10 cellular contexts compared by ENCODE assay signal in the genomic region with DNA sequence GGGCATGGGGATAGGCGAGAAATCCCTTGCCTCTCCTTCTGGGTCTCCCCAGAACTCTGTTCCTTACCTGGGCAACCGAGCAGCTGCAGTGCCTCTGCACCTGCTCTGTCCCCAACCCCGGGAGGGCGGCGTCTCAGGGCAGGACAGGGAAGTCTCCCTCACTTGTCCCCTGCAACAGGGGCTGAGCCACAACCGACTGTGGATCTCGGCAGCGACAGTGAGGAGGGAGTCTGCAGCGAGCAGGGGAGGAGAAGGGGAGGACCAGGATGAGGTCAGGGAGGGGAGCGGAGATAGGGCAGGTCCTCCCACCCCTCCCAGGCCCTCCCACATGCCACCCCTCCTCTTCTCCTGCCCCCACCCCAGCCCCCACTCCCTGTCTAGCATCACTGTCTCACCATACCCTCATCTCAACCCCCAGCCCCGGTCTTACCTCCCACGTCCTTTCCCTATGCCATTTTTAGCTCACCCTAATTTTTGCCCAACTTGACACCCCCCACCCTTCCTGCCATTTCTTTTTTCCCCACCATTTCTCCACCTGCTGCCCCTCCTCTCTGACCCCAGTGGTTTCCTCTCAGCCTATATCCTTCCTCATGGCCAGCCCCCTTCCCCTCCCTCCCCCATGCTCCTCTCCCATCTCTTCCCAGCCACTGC. TPM values are rescaled to one million over a fixed set of nuclear protein-coding genes. Genes with fewer than 3 reads are reported as not detected.
A peak's percentile ranks its signal among the peaks of the same experiment; 100 is the strongest.
DNase-seq lines count a peak whose midpoint lies in the region; ATAC-seq, FAIRE-seq and TF ChIP-seq lines count a peak whose summit lies in the region.
"Had no signal": no experiment of that assay in that cellular context is flagged by ENCODE, and none has a peak within 500 bp of the region (broad histone marks: within the 10 kb centered on the region; RNA-seq: fewer than 3 reads in every experiment).

A gene with protein sequence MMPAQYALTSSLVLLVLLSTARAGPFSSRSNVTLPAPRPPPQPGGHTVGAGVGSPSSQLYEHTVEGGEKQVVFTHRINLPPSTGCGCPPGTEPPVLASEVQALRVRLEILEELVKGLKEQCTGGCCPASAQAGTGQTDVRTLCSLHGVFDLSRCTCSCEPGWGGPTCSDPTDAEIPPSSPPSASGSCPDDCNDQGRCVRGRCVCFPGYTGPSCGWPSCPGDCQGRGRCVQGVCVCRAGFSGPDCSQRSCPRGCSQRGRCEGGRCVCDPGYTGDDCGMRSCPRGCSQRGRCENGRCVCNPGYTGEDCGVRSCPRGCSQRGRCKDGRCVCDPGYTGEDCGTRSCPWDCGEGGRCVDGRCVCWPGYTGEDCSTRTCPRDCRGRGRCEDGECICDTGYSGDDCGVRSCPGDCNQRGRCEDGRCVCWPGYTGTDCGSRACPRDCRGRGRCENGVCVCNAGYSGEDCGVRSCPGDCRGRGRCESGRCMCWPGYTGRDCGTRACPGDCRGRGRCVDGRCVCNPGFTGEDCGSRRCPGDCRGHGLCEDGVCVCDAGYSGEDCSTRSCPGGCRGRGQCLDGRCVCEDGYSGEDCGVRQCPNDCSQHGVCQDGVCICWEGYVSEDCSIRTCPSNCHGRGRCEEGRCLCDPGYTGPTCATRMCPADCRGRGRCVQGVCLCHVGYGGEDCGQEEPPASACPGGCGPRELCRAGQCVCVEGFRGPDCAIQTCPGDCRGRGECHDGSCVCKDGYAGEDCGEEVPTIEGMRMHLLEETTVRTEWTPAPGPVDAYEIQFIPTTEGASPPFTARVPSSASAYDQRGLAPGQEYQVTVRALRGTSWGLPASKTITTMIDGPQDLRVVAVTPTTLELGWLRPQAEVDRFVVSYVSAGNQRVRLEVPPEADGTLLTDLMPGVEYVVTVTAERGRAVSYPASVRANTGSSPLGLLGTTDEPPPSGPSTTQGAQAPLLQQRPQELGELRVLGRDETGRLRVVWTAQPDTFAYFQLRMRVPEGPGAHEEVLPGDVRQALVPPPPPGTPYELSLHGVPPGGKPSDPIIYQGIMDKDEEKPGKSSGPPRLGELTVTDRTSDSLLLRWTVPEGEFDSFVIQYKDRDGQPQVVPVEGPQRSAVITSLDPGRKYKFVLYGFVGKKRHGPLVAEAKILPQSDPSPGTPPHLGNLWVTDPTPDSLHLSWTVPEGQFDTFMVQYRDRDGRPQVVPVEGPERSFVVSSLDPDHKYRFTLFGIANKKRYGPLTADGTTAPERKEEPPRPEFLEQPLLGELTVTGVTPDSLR (N-terminal part only) (minus strand): TSS at position 225 of the 651 bp plus-strand sequence. CDS start 11,140 bp downstream, outside the sequence.

- no peaks in the 10 kb centered on the region for H4K20me1 ChIP-seq in endothelial cell of umbilical vein (replicated peaks; ENCODE audit: control insufficient read depth, extremely low read depth, insufficient read depth, low read length)

- no peak for DNase-seq in activated T-cell treated with anti-CD3 and anti-CD28 coated beads, Interleukin-2, amount 50 U/mL, for 72 hours
- DNase-seq in activated T-cell treated with anti-CD3 and anti-CD28 coated beads, Interleukin-2, amount 50 U/mL, for 24 hours = no peak
- DNase-seq in endothelial cell of umbilical vein (ENCODE audit: low read depth, low spot score) (no peak), naive B cell (no peak), uterus (peak; percentile 74 to 80)
- DNase-seq: foreskin melanocyte, NCI-H2171 had no signal

- TF ChIP-seq CTCF in endothelial cell of umbilical vein (IDR thresholded peaks at IDR 0.05; ENCODE audit: extremely low read depth in 1 of 2, insufficient read depth in 1 of 2, low read depth in 1 of 2, low read length in 2 of 2) = no peak
- no peak for TF ChIP-seq CTCF in uterus (IDR thresholded peaks at IDR 0.05)

- no peak within 1 kb of the TSS for H3K27ac ChIP-seq in endothelial cell of umbilical vein (ENCODE audit: insufficient read depth, low read depth, low read length)
- H3K27ac ChIP-seq in uterus = peak within 1 kb of the TSS; percentile 93 to 94

- H3K4me2 ChIP-seq in endothelial cell of umbilical vein (ENCODE audit: insufficient read depth, low read length) = no peak within 1 kb of the TSS

- no peak within 1 kb of the TSS for H3K4me3 ChIP-seq in endothelial cell of umbilical vein (replicated peaks in 1 of 3; ENCODE audit: insufficient read depth in 1 of 3, low read depth in 1 of 3, low read length in 3 of 3)
- peak within 1 kb of the TSS; percentile 50 to 57 for H3K4me3 ChIP-seq in uterus

- dilution Hi-C loops in endothelial cell of umbilical vein (cut with MboI; ENCODE audit: extremely low pct_ligation_motif_present, low sequenced_read_pairs) = no loop called here

- H3K79me2 ChIP-seq in endothelial cell of umbilical vein (ENCODE audit: control insufficient read depth, insufficient read depth, low read length) = no peaks in the 10 kb centered on the region

- H3K9me1 ChIP-seq in endothelial cell of umbilical vein (replicated peaks; ENCODE audit: control insufficient read depth, extremely low read depth, insufficient read depth, low read length) = no peaks in the 10 kb centered on the region

- no TSS peak for BruUV-seq in endothelial cell of umbilical vein (replicated peaks; lab: Mats Ljungman, UMichigan)

- H3K27me3 ChIP-seq in endothelial cell of umbilical vein (ENCODE audit: control insufficient read depth in 2 of 2, insufficient read depth in 2 of 2, low read length in 2 of 2) = peaks cover 17 to 18% of the 10 kb centered on the region in 2 experiments
- no peaks in the 10 kb centered on the region for H3K27me3 ChIP-seq in uterus

- ATAC-seq in activated T-cell treated with anti-CD3 and anti-CD28 coated beads, Interleukin-2, amount 50 U/mL, for 72 hours (replicated peaks in 1 of 2) = peak in 1 of 2 donors; percentile 10
- ATAC-seq in naive B cell (ENCODE audit: low read depth in 2 of 2) (peak in 1 of 2 donors; percentile 33), HG02588 (IDR thresholded peaks at IDR 0.05; ENCODE audit: unreplicated experiment) (no peak), GM21390 (IDR thresholded peaks at IDR 0.05; ENCODE audit: unreplicated experiment) (no peak), GM21529 (IDR thresholded peaks at IDR 0.05; ENCODE audit: unreplicated experiment) (no peak)

- no peak for TF ChIP-seq POLR2A in endothelial cell of umbilical vein (IDR thresholded peaks at IDR 0.05; ENCODE audit: low read depth, low read length)
- peak; percentile 31 to 62 for TF ChIP-seq POLR2A in uterus (IDR thresholded peaks at IDR 0.05)

- no peak within 1 kb of the TSS for H2AFZ ChIP-seq in endothelial cell of umbilical vein (ENCODE audit: low read depth, low read length)

- H3K9me3 Mint-ChIP-seq in activated T-cell treated with anti-CD3 and anti-CD28 coated beads, Interleukin-2, amount 50 U/mL, for 72 hours = no peaks in the 10 kb centered on the region
- no peaks in the 10 kb centered on the region for H3K9me3 Mint-ChIP-seq in activated T-cell treated with anti-CD3 and anti-CD28 coated beads, Interleukin-2, amount 50 U/mL, for 24 hours
- peaks cover 0 to under 1% (median 0%) of the 10 kb centered on the region in 7 donors for H3K9me3 Mint-ChIP-seq in naive B cell

- no peak for FAIRE-seq in endothelial cell of umbilical vein (lab: Jason Lieb, UNC)

- H3K36me3 Mint-ChIP-seq in activated T-cell treated with anti-CD3 and anti-CD28 coated beads, Interleukin-2, amount 50 U/mL, for 72 hours (ENCODE audit: insufficient read depth in 2 of 2) = no peaks in the 10 kb centered on the region
- H3K36me3 Mint-ChIP-seq in activated T-cell treated with anti-CD3 and anti-CD28 coated beads, Interleukin-2, amount 50 U/mL, for 24 hours (ENCODE audit: low read depth) = peaks cover 10% of the 10 kb centered on the region
- peaks cover 0 to 8% of the 10 kb centered on the region in 2 donors for H3K36me3 Mint-ChIP-seq in naive B cell

- intact Hi-C loops in endothelial cell of umbilical vein (cut with micrococcal nuclease) (no loop called here), uterus (cut with DNase I; ENCODE audit: low total_unique reads) (no loop called here)

- no peak within 1 kb of the TSS for H3K4me3 Mint-ChIP-seq in activated T-cell treated with anti-CD3 and anti-CD28 coated beads, Interleukin-2, amount 50 U/mL, for 72 hours
- no peak within 1 kb of the TSS for H3K4me3 Mint-ChIP-seq in activated T-cell treated with anti-CD3 and anti-CD28 coated beads, Interleukin-2, amount 50 U/mL, for 24 hours
- peak within 1 kb of the TSS in 1 of 8 donors; percentile 40 for H3K4me3 Mint-ChIP-seq in naive B cell

- no peak within 1 kb of the TSS for H3K27ac Mint-ChIP-seq in activated T-cell treated with anti-CD3 and anti-CD28 coated beads, Interleukin-2, amount 50 U/mL, for 72 hours
- no peak within 1 kb of the TSS for H3K27ac Mint-ChIP-seq in activated T-cell treated with anti-CD3 and anti-CD28 coated beads, Interleukin-2, amount 50 U/mL, for 24 hours
- H3K27ac Mint-ChIP-seq in naive B cell = peak within 1 kb of the TSS in 4 of 6 donors; percentile 7 to 86 (median 65)

- H3K36me3 ChIP-seq in endothelial cell of umbilical vein (ENCODE audit: control insufficient read depth in 2 of 2, extremely low read depth in 1 of 2, insufficient read depth in 2 of 2, low read length in 2 of 2) (peaks cover 0 to 2% of the 10 kb centered on the region in 2 experiments), uterus (no peaks in the 10 kb centered on the region)

- POLR2A ChIA-PET in endothelial cell of umbilical vein (lab: Charles Lee) = interaction anchor here (0.6 kb wide), 1 partner anchor 163 kb away, joined by 9 read pairs; a partner anchor contains a TSS

- peaks cover 40% of the 10 kb centered on the region for H3K27me3 Mint-ChIP-seq in activated T-cell treated with anti-CD3 and anti-CD28 coated beads, Interleukin-2, amount 50 U/mL, for 72 hours (ENCODE audit: low read depth)
- peaks cover 15% of the 10 kb centered on the region for H3K27me3 Mint-ChIP-seq in activated T-cell treated with anti-CD3 and anti-CD28 coated beads, Interleukin-2, amount 50 U/mL, for 24 hours
- peaks cover 22 to 50% (median 49%) of the 10 kb centered on the region in 3 donors for H3K27me3 Mint-ChIP-seq in naive B cell

- H3K4me1 ChIP-seq in endothelial cell of umbilical vein (ENCODE audit: control insufficient read depth, extremely low read depth, insufficient read depth, low read length) (no peaks in the 10 kb centered on the region), uterus (peaks cover 7 to 37% of the 10 kb centered on the region in 2 donors)

- H3K4me1 Mint-ChIP-seq in activated T-cell treated with anti-CD3 and anti-CD28 coated beads, Interleukin-2, amount 50 U/mL, for 72 hours (ENCODE audit: low read depth) = peaks cover 20% of the 10 kb centered on the region
- peaks cover 22% of the 10 kb centered on the region for H3K4me1 Mint-ChIP-seq in activated T-cell treated with anti-CD3 and anti-CD28 coated beads, Interleukin-2, amount 50 U/mL, for 24 hours (ENCODE audit: low read depth)
- peaks cover 28 to 48% (median 42%) of the 10 kb centered on the region in 3 donors for H3K4me1 Mint-ChIP-seq in naive B cell

- H3K9me3 ChIP-seq in endothelial cell of umbilical vein (replicated peaks; ENCODE audit: control insufficient read depth, insufficient read depth, low read length) = no peaks in the 10 kb centered on the region
- no peaks in the 10 kb centered on the region for H3K9me3 ChIP-seq in uterus

- CTCF ChIA-PET in endothelial cell of umbilical vein (lab: Charles Lee) = interaction anchor here (1.3 kb wide), 1 partner anchor 86 kb away, joined by 3 read pairs; no protein-coding TSS in a partner anchor

- H3K9ac ChIP-seq in endothelial cell of umbilical vein (replicated peaks; ENCODE audit: extremely low read depth, insufficient read depth, low read length) = no peak within 1 kb of the TSS

RNA-seq across cellular contexts. Expression of the gene that starts here (rescaled TPM):
- 10 to 100 TPM; 10.9 to 15.0 TPM for total RNA-seq in activated T-cell treated with anti-CD3 and anti-CD28 coated beads, Interleukin-2, amount 50 U/mL, for 72 hours
- 2.7 and 3.2 TPM in 2 replicates for total RNA-seq in endothelial cell of umbilical vein
- 0.24 and 0.47 TPM in 2 replicates for polyA plus RNA-seq in endothelial cell of umbilical vein
- 0.04 and 0.28 TPM in 2 replicates for polyA plus RNA-seq in endothelial cell of umbilical vein (2011; cell fraction: cytosol; rRNA removed)
- polyA plus RNA-seq in endothelial cell of umbilical vein (2011; cell fraction: nucleus; rRNA removed) = 2.3 and 2.4 TPM in 2 replicates
- 0.05 and 0.14 TPM in 2 replicates for polyA plus RNA-seq in endothelial cell of umbilical vein (2012)
- 0.57 and 0.95 TPM in 2 replicates for polyA minus RNA-seq in endothelial cell of umbilical vein
- polyA minus RNA-seq in endothelial cell of umbilical vein (2011; cell fraction: cytosol; rRNA and poly(A)+ RNA removed) = 1.1 TPM
- polyA minus RNA-seq in endothelial cell of umbilical vein (2011; cell fraction: nucleus; rRNA and poly(A)+ RNA removed) = 2.9 and 3.7 TPM in 2 replicates
- polyA plus RNA-seq in naive B cell (ENCODE audit: low read depth in 6 of 6) = under 1 TPM in 2 of 6 donors, not detected in 4; 0.23 to 0.44 TPM
- 100 to 1,000 TPM in 3 of 4 donors, 10 to 100 TPM in 1; 90.6 to 217 (median 181) TPM for total RNA-seq in uterus

Comparison
In these comparisons a context has a peak if more than half of its experiments do, and no peak if none do; other contexts are left out.
1. RNA of the gene that starts here (total RNA-seq): 90.6 to 217 TPM in uterus; 10.9 to 15.0 TPM in activated T-cell treated with anti-CD3 and anti-CD28 coated beads, Interleukin-2, amount 50 U/mL, for 72 hours and 2.7 to 3.2 TPM in endothelial cell of umbilical vein; every median in the first group is over 4 times any median in the second.
2. DNase-seq: peak in uterus (2 of 2); none in activated T-cell treated with anti-CD3 and anti-CD28 coated beads, Interleukin-2, amount 50 U/mL, for 72 hours (0 of 2), activated T-cell treated with anti-CD3 and anti-CD28 coated beads, Interleukin-2, amount 50 U/mL, for 24 hours (single experiment), endothelial cell of umbilical vein (single experiment) and naive B cell (single experiment).
3. H3K27ac Mint-ChIP-seq: peak in naive B cell (4 of 6); none in activated T-cell treated with anti-CD3 and anti-CD28 coated beads, Interleukin-2, amount 50 U/mL, for 72 hours (single experiment) and activated T-cell treated with anti-CD3 and anti-CD28 coated beads, Interleukin-2, amount 50 U/mL, for 24 hours (single experiment).
4. H3K4me3 ChIP-seq: peak in uterus (2 of 2); none in endothelial cell of umbilical vein (0 of 3).